25 cellular contexts compared by ENCODE assay signal in genomic region chr6:115882174-115882573, GRCh38.
A peak's percentile ranks its signal among the peaks of the same experiment; 100 is the strongest.
DNase-seq lines count a peak whose midpoint lies in the region; ATAC-seq and FAIRE-seq lines count a peak whose summit lies in the region.
"Had no signal": no experiment of that assay in that cellular context is flagged by ENCODE, and none has a peak within 500 bp of the region (broad histone marks: within the 10 kb centered on the region; RNA-seq: fewer than 3 reads in every experiment).

No MANE protein-coding gene starts in this region.

- no peaks in the 10 kb centered on the region for H3K36me3 Mint-ChIP-seq in activated naive CD4-positive, alpha-beta T cell treated with anti-CD3 and anti-CD28 coated beads, Interleukin-2, amount 10 ng/mL, durations not matched to agents 7 days and 5 days
- H3K36me3 Mint-ChIP-seq: brain; natural killer cell; stimulated activated naive B cell treated with anti-CD40 and anti-IgM and Interleukin-4, amounts not matched to agents 10 μg/mL and 1 μg/mL and 100 μg/mL, for 72 hours had no signal

- no peak for ATAC-seq in HG02973 (IDR thresholded peaks at IDR 0.05; ENCODE audit: unreplicated experiment)
- ATAC-seq: activated naive CD8-positive, alpha-beta T cell treated with anti-CD3 and anti-CD28 coated beads, Interleukin-2, amount 50 U/mL, for 24 hours; gastrocnemius medialis; GM12878; left cardiac atrium; natural killer cell; stimulated activated naive B cell treated with anti-CD40 and anti-IgM and Interleukin-4, amounts not matched to agents 10 μg/mL and 1 μg/mL and 100 μg/mL, for 72 hours had no signal

- H3K27ac Mint-ChIP-seq in activated naive CD4-positive, alpha-beta T cell treated with anti-CD3 and anti-CD28 coated beads, Interleukin-2, amount 10 ng/mL, durations not matched to agents 7 days and 5 days, result no peak overlapping the region
- H3K27ac Mint-ChIP-seq: activated CD4-positive, alpha-beta T cell treated with anti-CD3 and anti-CD28 coated beads, Interleukin-2, amount 10 ng/mL, durations not matched to agents 7 days and 5 days; activated naive CD8-positive, alpha-beta T cell treated with anti-CD3 and anti-CD28 coated beads, Interleukin-2, amount 50 U/mL, for 24 hours; activated T-helper 2 cell treated with anti-CD3 and anti-CD28 coated beads, Interferon-gamma antibody, Interleukin-2, Interleukin-4, amounts not matched to agents 10 μg/mL and 5 μg/mL and 100 μg/mL, durations not matched to agents 14 hours and 24 hours and 36 hours; brain; natural killer cell; stimulated activated naive B cell treated with anti-CD40 and anti-IgM and Interleukin-4, amounts not matched to agents 10 μg/mL and 1 μg/mL and 100 μg/mL, for 72 hours had no signal

- no peaks in the 10 kb centered on the region for H3K27me3 Mint-ChIP-seq in activated naive CD4-positive, alpha-beta T cell treated with anti-CD3 and anti-CD28 coated beads, Interleukin-2, amount 10 ng/mL, durations not matched to agents 7 days and 5 days
- H3K27me3 Mint-ChIP-seq: activated CD4-positive, alpha-beta T cell treated with anti-CD3 and anti-CD28 coated beads, Interleukin-2, amount 10 ng/mL, durations not matched to agents 7 days and 5 days; activated naive CD8-positive, alpha-beta T cell treated with anti-CD3 and anti-CD28 coated beads, Interleukin-2, amount 50 U/mL, for 24 hours; stimulated activated naive B cell treated with anti-CD40 and anti-IgM and Interleukin-4, amounts not matched to agents 10 μg/mL and 1 μg/mL and 100 μg/mL, for 72 hours had no signal

- H3K4me3 ChIP-seq in small intestine (ENCODE audit: low read depth in 1 of 2, low read length in 2 of 2), result no peak overlapping the region
- H3K4me3 ChIP-seq: BLaER1 treated with 17β-estradiol and CSF1 and Interleukin-3, amounts not matched to agents 10 nM and 100 nM; gastrocnemius medialis; GM12878; sigmoid colon; thoracic aorta had no signal

- no peaks in the 10 kb centered on the region for H3K36me3 ChIP-seq in small intestine (ENCODE audit: control insufficient read depth in 2 of 2, insufficient read depth in 2 of 2, low read length in 2 of 2)
- H3K36me3 ChIP-seq: BLaER1 treated with 17β-estradiol and CSF1 and Interleukin-3, amounts not matched to agents 10 nM and 100 nM; gastrocnemius medialis; sigmoid colon; thoracic aorta had no signal

- FAIRE-seq in small intestine (lab: Jason Lieb, UNC), result no peak
- FAIRE-seq: GM12878 had no signal

- CTCF ChIA-PET in activated naive CD4-positive, alpha-beta T cell treated with anti-CD3 and anti-CD28 coated beads, Interleukin-2, amount 10 ng/mL, durations not matched to agents 7 days and 5 days (lab: Charles Lee), result no interaction called here

- H3K4me1 ChIP-seq in small intestine (ENCODE audit: control insufficient read depth in 2 of 2, insufficient read depth in 1 of 2, low read depth in 1 of 2, low read length in 1 of 2), result no peaks in the 10 kb centered on the region
- H3K4me1 ChIP-seq: BLaER1 treated with 17β-estradiol and CSF1 and Interleukin-3, amounts not matched to agents 10 nM and 100 nM; gastrocnemius medialis; parathyroid adenoma had no signal

- no peak overlapping the region for H3K4me3 Mint-ChIP-seq in activated naive CD4-positive, alpha-beta T cell treated with anti-CD3 and anti-CD28 coated beads, Interleukin-2, amount 10 ng/mL, durations not matched to agents 7 days and 5 days
- H3K4me3 Mint-ChIP-seq: activated CD4-positive, alpha-beta T cell treated with anti-CD3 and anti-CD28 coated beads, Interleukin-2, amount 10 ng/mL, durations not matched to agents 7 days and 5 days; activated naive CD8-positive, alpha-beta T cell treated with anti-CD3 and anti-CD28 coated beads, Interleukin-2, amount 50 U/mL, for 24 hours; brain; natural killer cell; stimulated activated naive B cell treated with anti-CD40 and anti-IgM and Interleukin-4, amounts not matched to agents 10 μg/mL and 1 μg/mL and 100 μg/mL, for 72 hours had no signal

- no peaks in the 10 kb centered on the region for H3K9me3 Mint-ChIP-seq in activated naive CD4-positive, alpha-beta T cell treated with anti-CD3 and anti-CD28 coated beads, Interleukin-2, amount 10 ng/mL, durations not matched to agents 7 days and 5 days
- H3K9me3 Mint-ChIP-seq: activated CD4-positive, alpha-beta T cell treated with anti-CD3 and anti-CD28 coated beads, Interleukin-2, amount 10 ng/mL, durations not matched to agents 7 days and 5 days; activated naive CD8-positive, alpha-beta T cell treated with anti-CD3 and anti-CD28 coated beads, Interleukin-2, amount 50 U/mL, for 24 hours; activated T-helper 2 cell treated with anti-CD3 and anti-CD28 coated beads, Interferon-gamma antibody, Interleukin-2, Interleukin-4, amounts not matched to agents 10 μg/mL and 5 μg/mL and 100 μg/mL, durations not matched to agents 14 hours and 24 hours and 36 hours; brain; natural killer cell; stimulated activated naive B cell treated with anti-CD40 and anti-IgM and Interleukin-4, amounts not matched to agents 10 μg/mL and 1 μg/mL and 100 μg/mL, for 72 hours had no signal

- WGBS in small intestine, 3 donors, result 69 to 100% (median 76%) methylated on average over 3 to 5 of the region's 5 CpGs

- H3K9me3 ChIP-seq in small intestine (ENCODE audit: control insufficient read depth, low read depth), result no peaks in the 10 kb centered on the region
- H3K9me3 ChIP-seq: BLaER1 treated with 17β-estradiol and CSF1 and Interleukin-3, amounts not matched to agents 10 nM and 100 nM; gastrocnemius medialis; sigmoid colon; thoracic aorta had no signal

- no peaks in the 10 kb centered on the region for H3K4me1 Mint-ChIP-seq in activated naive CD4-positive, alpha-beta T cell treated with anti-CD3 and anti-CD28 coated beads, Interleukin-2, amount 10 ng/mL, durations not matched to agents 7 days and 5 days
- H3K4me1 Mint-ChIP-seq: activated CD4-positive, alpha-beta T cell treated with anti-CD3 and anti-CD28 coated beads, Interleukin-2, amount 10 ng/mL, durations not matched to agents 7 days and 5 days; activated naive CD8-positive, alpha-beta T cell treated with anti-CD3 and anti-CD28 coated beads, Interleukin-2, amount 50 U/mL, for 24 hours; brain; natural killer cell; stimulated activated naive B cell treated with anti-CD40 and anti-IgM and Interleukin-4, amounts not matched to agents 10 μg/mL and 1 μg/mL and 100 μg/mL, for 72 hours had no signal

- DNase-seq in COLO829 (ENCODE audit: low spot score) (peak; percentile 69), HPDE6-E6E7 (ENCODE audit: extremely low spot score) (peak; percentile 75), RPMI7951 (ENCODE audit: low read depth) (peak; percentile 50), islet precursor cell (peak; percentile 94), small intestine (no peak), HCEC 1CT (no peak)
- DNase-seq in activated naive CD4-positive, alpha-beta T cell treated with anti-CD3 and anti-CD28 coated beads, Interleukin-2, amount 10 ng/mL, durations not matched to agents 7 days and 5 days, result no peak
- DNase-seq: activated CD4-positive, alpha-beta T cell treated with anti-CD3 and anti-CD28 coated beads, Interleukin-2, amount 10 ng/mL, durations not matched to agents 7 days and 5 days; activated naive CD8-positive, alpha-beta T cell treated with anti-CD3 and anti-CD28 coated beads, Interleukin-2, amount 50 U/mL, for 24 hours; gastrocnemius medialis; left cardiac atrium; natural killer cell; NCI-H2029 treated with DMSO at 0.1 percent for 48 hours; NCI-H524; SHP77; sigmoid colon; stimulated activated CD4-positive, alpha-beta T cell treated with anti-CD3 and anti-CD28 coated beads, Interleukin-1b, Interleukin-23, amount 100 ng/mL, for 48 hours; stimulated activated naive B cell treated with anti-CD40 and anti-IgM and Interleukin-4, amounts not matched to agents 10 μg/mL and 1 μg/mL and 100 μg/mL, for 72 hours had no signal

- no peak overlapping the region for H3K27ac ChIP-seq in small intestine (ENCODE audit: low read depth in 1 of 2, low read length in 1 of 2)
- H3K27ac ChIP-seq: BLaER1 treated with 17β-estradiol and CSF1 and Interleukin-3, amounts not matched to agents 10 nM and 100 nM; gastrocnemius medialis; parathyroid adenoma; thoracic aorta had no signal

- H3K27me3 ChIP-seq in small intestine (ENCODE audit: control insufficient read depth in 2 of 2, insufficient read depth in 2 of 2, low read length in 2 of 2), result no peaks in the 10 kb centered on the region
- H3K27me3 ChIP-seq: BLaER1 treated with 17β-estradiol and CSF1 and Interleukin-3, amounts not matched to agents 10 nM and 100 nM; gastrocnemius medialis; sigmoid colon had no signal

Comparison
In these comparisons a context has a peak if more than half of its experiments do, and no peak if none do; other contexts are left out.
1. DNase-seq: peak in COLO829 (single experiment), HPDE6-E6E7 (single experiment), RPMI7951 (single experiment) and islet precursor cell (single experiment); none in small intestine (single experiment), activated naive CD4-positive, alpha-beta T cell treated with anti-CD3 and anti-CD28 coated beads, Interleukin-2, amount 10 ng/mL, durations not matched to agents 7 days and 5 days (single experiment) and HCEC 1CT (single experiment).